Comparison of ENCODE assay signal across 22 cellular contexts in genomic region chr1:214380418-214380817, GRCh38.
A peak's percentile ranks its signal among the peaks of the same experiment; 100 is the strongest.
DNase-seq lines count a peak whose midpoint lies in the region; ATAC-seq and TF ChIP-seq lines count a peak whose summit lies in the region.
"Had no signal": no experiment of that assay in that cellular context is flagged by ENCODE, and none has a peak within 500 bp of the region (broad histone marks: within the 10 kb centered on the region; RNA-seq: fewer than 3 reads in every experiment).

No MANE protein-coding gene starts in this region.

- no peak for ATAC-seq in GM21515 (IDR thresholded peaks at IDR 0.05; ENCODE audit: unreplicated experiment)
- ATAC-seq: HepG2, natural killer cell, T-cell had no signal

- no peak overlapping the region for H3K4me3 ChIP-seq in HEK293 (ENCODE audit: low read depth, low read length)
- H3K4me3 ChIP-seq in PC-9, result no peak overlapping the region
- H3K4me3 ChIP-seq in dorsolateral prefrontal cortex, result no peak overlapping the region
- H3K4me3 ChIP-seq: transverse colon had no signal

- no peaks in the 10 kb centered on the region for H3K9me3 Mint-ChIP-seq in T-helper 2 cell treated with Interferon-gamma antibody and Interleukin-4, amounts not matched to agents 5 μg/mL and 100 μg/mL, for 36 hours
- H3K9me3 Mint-ChIP-seq: CD4-positive, alpha-beta T cell; natural killer cell; stimulated activated naive CD8-positive, alpha-beta T cell treated with anti-CD3 and anti-CD28 coated beads, Interleukin-15, Interleukin-2, amounts not matched to agents 100 ng/mL and 50 ng/mL, for 24 hours; T-cell had no signal

- H3K36me3 ChIP-seq in HEK293 (ENCODE audit: control insufficient read depth in 2 of 2, insufficient read depth in 1 of 2, low read length in 2 of 2) (peaks cover 4 to 37% of the 10 kb centered on the region in 2 experiments; a peak in 2 of 3 replicates), PC-9 (ENCODE audit: low read depth) (no peaks in the 10 kb centered on the region; the same call in none of the 2 replicates)

- no peak overlapping the region for H3K27ac ChIP-seq in HEK293 (ENCODE audit: extremely low read depth, low read depth, low read length)
- H3K27ac ChIP-seq in PC-9, result peak overlapping the region; percentile 43
- H3K27ac ChIP-seq in dorsolateral prefrontal cortex, result no peak overlapping the region
- H3K27ac ChIP-seq: parathyroid adenoma had no signal

- no peaks in the 10 kb centered on the region; the same call in 1 of the 2 replicates for H3K4me1 ChIP-seq in HEK293 (ENCODE audit: control insufficient read depth, insufficient read depth, low read length)
- H3K4me1 ChIP-seq in PC-9 (replicated peaks; ENCODE audit: insufficient read depth), result peaks cover 26% of the 10 kb centered on the region
- H3K4me1 ChIP-seq: parathyroid adenoma had no signal

- H3K36me3 Mint-ChIP-seq in T-helper 2 cell treated with Interferon-gamma antibody and Interleukin-4, amounts not matched to agents 5 μg/mL and 100 μg/mL, for 36 hours (ENCODE audit: low read depth), result peaks cover 39% of the 10 kb centered on the region
- H3K36me3 Mint-ChIP-seq: natural killer cell, T-cell had no signal

- H3F3A ChIP-seq in PC-9 (ENCODE audit: insufficient read depth, low read depth), result peaks cover 12% of the 10 kb centered on the region; the same call in 1 of the 2 replicates

- H3K9me3 ChIP-seq in HEK293 (ENCODE audit: control insufficient read depth, insufficient read depth, low read depth, low read length) (no peaks in the 10 kb centered on the region), PC-9 (ENCODE audit: insufficient read depth, low read depth) (no peaks in the 10 kb centered on the region; the same call in 1 of the 2 replicates)
- H3K9me3 ChIP-seq: transverse colon had no signal

- peak overlapping the region; percentile 29 for H3K4me2 ChIP-seq in PC-9

- H3K79me2 ChIP-seq in PC-9 (ENCODE audit: low read depth), result no peaks in the 10 kb centered on the region
- H3K79me2 ChIP-seq: parathyroid adenoma had no signal

- no TSS peak for BruUV-seq in PC-9 (replicated peaks; lab: Mats Ljungman, UMichigan)

- no peak overlapping the region for H3K27ac Mint-ChIP-seq in T-helper 2 cell treated with Interferon-gamma antibody and Interleukin-4, amounts not matched to agents 5 μg/mL and 100 μg/mL, for 36 hours
- H3K27ac Mint-ChIP-seq: CD4-positive, alpha-beta T cell; natural killer cell; stimulated activated naive CD8-positive, alpha-beta T cell treated with anti-CD3 and anti-CD28 coated beads, Interleukin-15, Interleukin-2, amounts not matched to agents 100 ng/mL and 50 ng/mL, for 24 hours; T-cell had no signal

- DNase-seq in PC-9 (peak; percentile 82 to 89), iPS-NIHi11 (ENCODE audit: low spot score) (peak; percentile 35), renal cortical epithelial cell (ENCODE audit: low read depth) (peak; percentile 60), dorsolateral prefrontal cortex (no peak), DMS79 treated with DMSO at 0.1 percent for 48 hours (lab: John Stamatoyannopoulos, UW) (no peak)
- DNase-seq in T-helper 2 cell treated with Interferon-gamma antibody and Interleukin-4, amounts not matched to agents 5 μg/mL and 100 μg/mL, for 36 hours (ENCODE audit: low spot score), result no peak
- DNase-seq: activated CD8-positive, alpha-beta memory T cell treated with anti-CD3 and anti-CD28 coated beads, Interleukin-2, amount 50 U/mL, for 48 hours; activated gamma-delta T cell; CD4-positive, alpha-beta T cell; DND-41; HCEC 1CT; natural killer cell; NCI-H146; NCI-H526 treated with DMSO at 0.1 percent for 48 hours; SHP77 treated with DMSO at 0.1 percent for 48 hours; T-cell; transverse colon had no signal

- H3K27me3 ChIP-seq in PC-9 (ENCODE audit: insufficient read depth, low read depth) (no peaks in the 10 kb centered on the region), dorsolateral prefrontal cortex (no peaks in the 10 kb centered on the region)
- H3K27me3 ChIP-seq: transverse colon had no signal

- no peaks in the 10 kb centered on the region for H3K9me2 ChIP-seq in PC-9 (ENCODE audit: insufficient read depth)

- no peaks in the 10 kb centered on the region for H4K20me1 ChIP-seq in PC-9 (ENCODE audit: insufficient read depth)

- CTCF ChIA-PET in HEK293 (lab: Yijun Ruan, JAX) (interaction anchor here (0.6 to 1.7 kb wide), 3 partner anchors 49 to 201 kb away, joined by 3 to 5 read pairs (median 4); no protein-coding TSS in a partner anchor), PC-9 (lab: Charles Lee) (no interaction called here)

- no peaks in the 10 kb centered on the region for H3K27me3 Mint-ChIP-seq in T-helper 2 cell treated with Interferon-gamma antibody and Interleukin-4, amounts not matched to agents 5 μg/mL and 100 μg/mL, for 36 hours (ENCODE audit: low read depth)
- H3K27me3 Mint-ChIP-seq: CD4-positive, alpha-beta T cell; stimulated activated naive CD8-positive, alpha-beta T cell treated with anti-CD3 and anti-CD28 coated beads, Interleukin-15, Interleukin-2, amounts not matched to agents 100 ng/mL and 50 ng/mL, for 24 hours; T-cell had no signal

- POLR2A ChIA-PET in HEK293 (lab: Yijun Ruan, JAX), result no interaction called here
- POLR2A ChIA-PET in PC-9 (lab: Charles Lee; ENCODE audit: unreplicated experiment), result interaction anchor here (0.6 kb wide), 2 partner anchors 30 to 87 kb away, joined by 4 to 7 read pairs; no protein-coding TSS in a partner anchor

- intact Hi-C loops in PC-9 (cut with micrococcal nuclease; ENCODE audit: unreplicated experiment) (loop anchor here (1.0 to 2.0 kb wide), 3 partner anchors 32 to 222 kb away; partner anchors contain the start of gene CENPF), dorsolateral prefrontal cortex (cut with DNase I) (no loop called here)

- H2AFZ ChIP-seq in PC-9, result no peak overlapping the region
- H2AFZ ChIP-seq: parathyroid adenoma had no signal

- no peak overlapping the region for H3K4me3 Mint-ChIP-seq in T-helper 2 cell treated with Interferon-gamma antibody and Interleukin-4, amounts not matched to agents 5 μg/mL and 100 μg/mL, for 36 hours
- H3K4me3 Mint-ChIP-seq: CD4-positive, alpha-beta T cell; natural killer cell; stimulated activated naive CD8-positive, alpha-beta T cell treated with anti-CD3 and anti-CD28 coated beads, Interleukin-15, Interleukin-2, amounts not matched to agents 100 ng/mL and 50 ng/mL, for 24 hours; T-cell had no signal

- TF ChIP-seq CTCF in HEK293 (tag by site-specific recombination; IDR thresholded peaks at IDR 0.05), result no peak
- TF ChIP-seq CTCF in PC-9 (conservative IDR thresholded peaks at IDR 0.05), result no peak
- TF ChIP-seq CTCF in dorsolateral prefrontal cortex (IDR thresholded peaks at IDR 0.05 in 54 of 56, conservative IDR thresholded peaks at IDR 0.05 in 2 of 56; ENCODE audit: low read depth in 1 of 56, partially characterized antibody in 56 of 56), result no peak

- H3K4me1 Mint-ChIP-seq in T-helper 2 cell treated with Interferon-gamma antibody and Interleukin-4, amounts not matched to agents 5 μg/mL and 100 μg/mL, for 36 hours (ENCODE audit: low read depth), result peaks cover 43% of the 10 kb centered on the region
- H3K4me1 Mint-ChIP-seq: natural killer cell, T-cell had no signal

TF ChIP-seq in HEK293, 187 proteins besides CTCF, POLR2A, EP300 and RAD21:
- TF ChIP-seq PATZ1 (tag by site-specific recombination; IDR thresholded peaks at IDR 0.05), result no peak
- peak; percentile 71 for TF ChIP-seq GLIS1 (tag by site-specific recombination; IDR thresholded peaks at IDR 0.05)
- peak; percentile 49 for TF ChIP-seq ZIC2 (tag by site-specific recombination; IDR thresholded peaks at IDR 0.05)

Comparison
In these comparisons a context has a peak if more than half of its experiments do, and no peak if none do; other contexts are left out.
1. DNase-seq: peak in PC-9 (2 of 2), iPS-NIHi11 (single experiment) and renal cortical epithelial cell (single experiment); none in dorsolateral prefrontal cortex (0 of 10), T-helper 2 cell treated with Interferon-gamma antibody and Interleukin-4, amounts not matched to agents 5 μg/mL and 100 μg/mL, for 36 hours (single experiment) and DMS79 treated with DMSO at 0.1 percent for 48 hours (single experiment).